8 cellular contexts compared by ENCODE assay signal in the genomic region with DNA sequence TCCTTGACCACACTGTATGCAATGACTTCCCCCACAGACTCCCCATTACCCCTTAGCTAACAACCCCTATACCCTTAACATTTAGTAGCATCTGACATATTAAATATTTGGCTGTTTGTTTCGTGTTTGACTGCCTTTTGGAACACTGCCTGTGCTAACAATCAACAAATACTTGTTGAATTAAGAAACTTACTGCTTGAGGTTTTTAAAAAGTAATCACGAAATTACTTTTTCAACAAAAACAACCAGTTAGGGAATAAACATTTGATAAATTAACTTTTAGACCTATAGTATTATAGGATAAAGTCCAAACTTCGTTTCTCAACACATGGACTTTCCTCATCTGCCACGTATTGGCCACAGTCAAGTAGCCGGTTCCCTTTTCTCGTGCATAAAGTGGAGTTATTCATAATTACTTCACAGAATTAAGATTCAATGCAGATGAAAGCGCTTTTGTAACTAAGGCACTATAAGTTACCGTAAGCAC. TPM values are rescaled to one million over a fixed set of nuclear protein-coding genes. Genes with fewer than 3 reads are reported as not detected.
DNase-seq lines count a peak whose midpoint lies in the region; ATAC-seq and TF ChIP-seq lines count a peak whose summit lies in the region.

No MANE protein-coding gene starts in this region.

- no peak overlapping the region for H3K27ac Mint-ChIP-seq in activated T-cell treated with anti-CD3 and anti-CD28 coated beads, Interleukin-2, amount 50 U/mL, for 72 hours
- no peak overlapping the region for H3K27ac Mint-ChIP-seq in MCF 10A (ENCODE audit: low read depth, unreplicated experiment)
- peak overlapping the region; percentile 62 to 87 for H3K27ac Mint-ChIP-seq in natural killer cell treated with Interleukin-12 subunit alpha and Interleukin-12 subunit beta and Interleukin-15 and Interleukin-18, amount 100 ng/mL, for 72 hours

- TF ChIP-seq CTCF in MCF 10A (IDR thresholded peaks at IDR 0.05; ENCODE audit: unreplicated experiment) = no peak

- H3K4me1 Mint-ChIP-seq in activated T-cell treated with anti-CD3 and anti-CD28 coated beads, Interleukin-2, amount 50 U/mL, for 72 hours (ENCODE audit: low read depth) = peaks cover 24% of the 10 kb centered on the region
- H3K4me1 Mint-ChIP-seq in MCF 10A (ENCODE audit: insufficient read depth, unreplicated experiment) = no peaks in the 10 kb centered on the region
- H3K4me1 Mint-ChIP-seq in natural killer cell treated with Interleukin-12 subunit alpha and Interleukin-12 subunit beta and Interleukin-15 and Interleukin-18, amount 100 ng/mL, for 72 hours (ENCODE audit: low read depth in 2 of 2) = peaks cover 8 to 21% of the 10 kb centered on the region in 2 donors

- ATAC-seq in activated T-cell treated with anti-CD3 and anti-CD28 coated beads, Interleukin-2, amount 50 U/mL, for 72 hours (replicated peaks in 1 of 2) = peak in 1 of 2 donors; percentile 2
- ATAC-seq in HG03196 (IDR thresholded peaks at IDR 0.05; ENCODE audit: unreplicated experiment) = peak; percentile 6
- ATAC-seq in natural killer cell treated with Interleukin-12 subunit alpha and Interleukin-12 subunit beta and Interleukin-15 and Interleukin-18, amount 100 ng/mL, for 72 hours = peak in 1 of 2 donors; percentile 0

- POLR2A ChIA-PET in MCF 10A (lab: Yijun Ruan, JAX) = interaction anchor here (0.7 to 3.9 kb wide), 10 partner anchors 13 to 370 kb away, joined by 3 to 52 read pairs (median 6); a partner anchor contains a TSS

- BruUV-seq in MCF 10A (replicated peaks; lab: Mats Ljungman, UMichigan) = no TSS peak

- H3K9me3 Mint-ChIP-seq in activated T-cell treated with anti-CD3 and anti-CD28 coated beads, Interleukin-2, amount 50 U/mL, for 72 hours = no peaks in the 10 kb centered on the region
- H3K9me3 Mint-ChIP-seq in MCF 10A (ENCODE audit: unreplicated experiment) = no peaks in the 10 kb centered on the region
- H3K9me3 Mint-ChIP-seq in natural killer cell treated with Interleukin-12 subunit alpha and Interleukin-12 subunit beta and Interleukin-15 and Interleukin-18, amount 100 ng/mL, for 72 hours = no peaks in the 10 kb centered on the region

- intact Hi-C loops in MCF 10A (cut with micrococcal nuclease) = loop anchor here (5.0 to 10.0 kb wide), 3 partner anchors 96 to 329 kb away; a partner anchor contains a TSS

- no peak for DNase-seq in activated T-cell treated with anti-CD3 and anti-CD28 coated beads, Interleukin-2, amount 50 U/mL, for 72 hours
- no peak for DNase-seq in activated T-cell treated with anti-CD3 and anti-CD28 coated beads, Interleukin-2, amount 50 U/mL, for 1 hour
- DNase-seq in MCF 10A (ENCODE audit: unreplicated experiment) = no peak
- DNase-seq in natural killer cell treated with Interleukin-12 subunit alpha and Interleukin-12 subunit beta and Interleukin-15 and Interleukin-18, amount 100 ng/mL, for 72 hours (ENCODE audit: low spot score) = no peak
- DNase-seq in SW480 (ENCODE audit: low spot score) = no peak
- DNase-seq in NCI-H774 (lab: John Stamatoyannopoulos, UW) = no peak
- no peak for DNase-seq in OCI-M2 (lab: John Stamatoyannopoulos, UW; ENCODE audit: unreplicated experiment)

- CTCF ChIA-PET in MCF 10A (lab: Yijun Ruan, JAX) = interaction anchor here (0.7 to 2.3 kb wide), 8 partner anchors 12 to 873 kb away, joined by 3 to 7 read pairs (median 4); a partner anchor contains a TSS

- H3K36me3 Mint-ChIP-seq in activated T-cell treated with anti-CD3 and anti-CD28 coated beads, Interleukin-2, amount 50 U/mL, for 72 hours (ENCODE audit: insufficient read depth in 2 of 2) = no peaks in the 10 kb centered on the region
- H3K36me3 Mint-ChIP-seq in MCF 10A (ENCODE audit: insufficient read depth, unreplicated experiment) = peaks cover 14% of the 10 kb centered on the region
- no peaks in the 10 kb centered on the region for H3K36me3 Mint-ChIP-seq in natural killer cell treated with Interleukin-12 subunit alpha and Interleukin-12 subunit beta and Interleukin-15 and Interleukin-18, amount 100 ng/mL, for 72 hours

- H3K27me3 Mint-ChIP-seq in activated T-cell treated with anti-CD3 and anti-CD28 coated beads, Interleukin-2, amount 50 U/mL, for 72 hours (ENCODE audit: low read depth) = no peaks in the 10 kb centered on the region
- H3K27me3 Mint-ChIP-seq in MCF 10A (ENCODE audit: insufficient read depth, unreplicated experiment) = no peaks in the 10 kb centered on the region
- peaks cover 0 to 6% of the 10 kb centered on the region in 2 donors for H3K27me3 Mint-ChIP-seq in natural killer cell treated with Interleukin-12 subunit alpha and Interleukin-12 subunit beta and Interleukin-15 and Interleukin-18, amount 100 ng/mL, for 72 hours

- peak overlapping the region; percentile 87 to 97 for H3K4me3 Mint-ChIP-seq in activated T-cell treated with anti-CD3 and anti-CD28 coated beads, Interleukin-2, amount 50 U/mL, for 72 hours
- H3K4me3 Mint-ChIP-seq in MCF 10A (ENCODE audit: unreplicated experiment) = peak overlapping the region; percentile 76
- H3K4me3 Mint-ChIP-seq in natural killer cell treated with Interleukin-12 subunit alpha and Interleukin-12 subunit beta and Interleukin-15 and Interleukin-18, amount 100 ng/mL, for 72 hours = peak overlapping the region; percentile 85

RNA-seq across cellular contexts. Expression of a gene that starts 0.6 kb away (rescaled TPM):
- 10 to 100 TPM; 16.7 to 20.6 TPM for total RNA-seq in activated T-cell treated with anti-CD3 and anti-CD28 coated beads, Interleukin-2, amount 50 U/mL, for 72 hours
- 29.2 and 45.0 TPM in 2 replicates for total RNA-seq in MCF 10A (2022)
- total RNA-seq in natural killer cell treated with Interleukin-12 subunit alpha and Interleukin-12 subunit beta and Interleukin-15 and Interleukin-18, amount 100 ng/mL, for 72 hours = 10 to 100 TPM; 13.1 to 18.6 TPM

RNA-seq across cellular contexts. Expression of a gene that starts 25.3 kb away (rescaled TPM):
- total RNA-seq in activated T-cell treated with anti-CD3 and anti-CD28 coated beads, Interleukin-2, amount 50 U/mL, for 72 hours = not detected
- not detected in 2 replicates for total RNA-seq in MCF 10A (2022)
- not detected for total RNA-seq in natural killer cell treated with Interleukin-12 subunit alpha and Interleukin-12 subunit beta and Interleukin-15 and Interleukin-18, amount 100 ng/mL, for 72 hours

RNA-seq across cellular contexts. Expression of a gene that starts 45.3 kb away (rescaled TPM):
- total RNA-seq in activated T-cell treated with anti-CD3 and anti-CD28 coated beads, Interleukin-2, amount 50 U/mL, for 72 hours = not detected
- total RNA-seq in MCF 10A (2022) = not detected in 2 replicates
- not detected for total RNA-seq in natural killer cell treated with Interleukin-12 subunit alpha and Interleukin-12 subunit beta and Interleukin-15 and Interleukin-18, amount 100 ng/mL, for 72 hours

Comparison
In these comparisons a context has a peak if more than half of its experiments do, and no peak if none do; other contexts are left out.
1. H3K27ac Mint-ChIP-seq: peak in natural killer cell treated with Interleukin-12 subunit alpha and Interleukin-12 subunit beta and Interleukin-15 and Interleukin-18, amount 100 ng/mL, for 72 hours (2 of 2); none in activated T-cell treated with anti-CD3 and anti-CD28 coated beads, Interleukin-2, amount 50 U/mL, for 72 hours (single experiment) and MCF 10A (single experiment).
2. Peak in every context shown above with its lines, with median percentiles within 50 percentile points of each other: H3K4me3 Mint-ChIP-seq.